13 cellular contexts compared by ENCODE assay signal in genomic region chr12:10968765-10969456, GRCh38. TPM values are rescaled to one million over a fixed set of nuclear protein-coding genes. Genes with fewer than 3 reads are reported as not detected.
DNase-seq lines count a peak whose midpoint lies in the region; ATAC-seq and TF ChIP-seq lines count a peak whose summit lies in the region.
"Had no signal": no experiment of that assay in that cellular context is flagged by ENCODE, and none has a peak within 500 bp of the region (broad histone marks: within the 10 kb centered on the region; RNA-seq: fewer than 3 reads in every experiment).

No MANE protein-coding gene starts in this region.

- no peak overlapping the region for H2AFZ ChIP-seq in Karpas-422 (ENCODE audit: low read length)

- H3K4me1 ChIP-seq in heart right ventricle: peaks cover 0 to 18% (median 0%) of the 10 kb centered on the region in 9 donors
- no peaks in the 10 kb centered on the region for H3K4me1 ChIP-seq in Karpas-422 (ENCODE audit: low read length)

- WGBS in heart right ventricle, 2 donors: 59 to 65% methylated on average over 15 of the region's 15 CpGs

- H3K36me3 Mint-ChIP-seq in immature natural killer cell (peaks cover 0 to 16% (median 7%) of the 10 kb centered on the region in 3 donors), type B pancreatic cell (peaks cover 31% of the 10 kb centered on the region)

- H3K9me3 Mint-ChIP-seq in immature natural killer cell: no peaks in the 10 kb centered on the region
- H3K9me3 Mint-ChIP-seq in type B pancreatic cell: no peaks in the 10 kb centered on the region
- H3K9me3 Mint-ChIP-seq: CD8-positive, alpha-beta T cell had no signal

- H3K4me2 ChIP-seq in Karpas-422 (ENCODE audit: low read depth, low read length, poor library complexity, severe bottlenecking): no peak overlapping the region
- H3K4me2 ChIP-seq: smooth muscle cell had no signal

- no peaks in the 10 kb centered on the region for H4K20me1 ChIP-seq in Karpas-422 (ENCODE audit: insufficient read depth, low read depth, low read length)

- H3K27ac ChIP-seq in heart right ventricle: no peak overlapping the region
- no peak overlapping the region for H3K27ac ChIP-seq in Karpas-422 (ENCODE audit: low read length)

- no peaks in the 10 kb centered on the region for H3K9me2 ChIP-seq in Karpas-422 (replicated peaks; ENCODE audit: insufficient read depth, low read length)

- H3K27me3 Mint-ChIP-seq in immature natural killer cell (ENCODE audit: low read depth in 3 of 3) (peaks cover 0 to 2% (median 0%) of the 10 kb centered on the region in 3 donors), type B pancreatic cell (no peaks in the 10 kb centered on the region)
- H3K27me3 Mint-ChIP-seq: activated naive CD8-positive, alpha-beta T cell had no signal

- no peaks in the 10 kb centered on the region for H3K4me1 Mint-ChIP-seq in immature natural killer cell
- H3K4me1 Mint-ChIP-seq in type B pancreatic cell (ENCODE audit: unreplicated experiment): no peaks in the 10 kb centered on the region

- no peak for TF ChIP-seq CTCF in astrocyte of the spinal cord (IDR thresholded peaks at IDR 0.05; ENCODE audit: low read depth, low read length)
- no peak for TF ChIP-seq CTCF in heart right ventricle (IDR thresholded peaks at IDR 0.05)
- no peak for TF ChIP-seq CTCF in type B pancreatic cell (conservative IDR thresholded peaks at IDR 0.05)

- H3K9me3 ChIP-seq in heart right ventricle (no peaks in the 10 kb centered on the region), Karpas-422 (ENCODE audit: low read length) (no peaks in the 10 kb centered on the region)

- H3K36me3 ChIP-seq in heart right ventricle (peaks cover 0 to 5% (median 0%) of the 10 kb centered on the region in 9 donors), Karpas-422 (ENCODE audit: insufficient read depth, low read length) (peaks cover 5% of the 10 kb centered on the region; the same call in 1 of the 2 replicates)

- H3K27me3 ChIP-seq in heart right ventricle: no peaks in the 10 kb centered on the region
- no peaks in the 10 kb centered on the region for H3K27me3 ChIP-seq in Karpas-422 (ENCODE audit: low read length)

- H3K27ac Mint-ChIP-seq in immature natural killer cell (no peak overlapping the region), type B pancreatic cell (no peak overlapping the region)
- H3K27ac Mint-ChIP-seq: activated naive CD8-positive, alpha-beta T cell; CD8-positive, alpha-beta T cell had no signal

- no peak overlapping the region for H3K9ac ChIP-seq in Karpas-422 (ENCODE audit: low read length)

- intact Hi-C loops in heart right ventricle (cut with DNase I): loop anchor here in 1 of 10 donors (10.0 kb wide), 1 partner anchor 206 kb away; the partner anchor contains the start of gene SMIM10L1

- ATAC-seq in heart right ventricle: peak in 6 of 8 donors; percentile 22 to 89 (median 45)
- ATAC-seq: CD8-positive, alpha-beta T cell; esophagus mucosa had no signal

- peaks cover 14% of the 10 kb centered on the region for H3K79me2 ChIP-seq in Karpas-422 (ENCODE audit: low read length)

- DNase-seq in GM03348 (ENCODE audit: low spot score) (peak; percentile 20), astrocyte of the spinal cord (ENCODE audit: low read depth, low spot score) (peak; percentile 73), heart right ventricle (peak; percentile 11 to 17), skeletal muscle cell (ENCODE audit: low read depth) (peak; percentile 57), immature natural killer cell (no peak), type B pancreatic cell (ENCODE audit: extremely low spot score, unreplicated experiment) (no peak), Karpas-422 (no peak), T-helper 1 cell (no peak)
- DNase-seq: activated CD8-positive, alpha-beta memory T cell treated with anti-CD3 and anti-CD28 coated beads for 24 hours; CD8-positive, alpha-beta T cell had no signal

- H3K4me3 Mint-ChIP-seq in immature natural killer cell (no peak overlapping the region), type B pancreatic cell (no peak overlapping the region)
- H3K4me3 Mint-ChIP-seq: activated naive CD8-positive, alpha-beta T cell; CD8-positive, alpha-beta T cell had no signal

- in situ Hi-C loops in astrocyte of the spinal cord (cut with HindIII; ENCODE audit: low sequenced_read_pairs): no loop called here

- H3K4me3 ChIP-seq in astrocyte of the spinal cord (ENCODE audit: low read depth, low read length) (no peak overlapping the region), heart right ventricle (no peak overlapping the region), skeletal muscle cell (ENCODE audit: low read depth, low read length) (no peak overlapping the region), Karpas-422 (ENCODE audit: low read length) (no peak overlapping the region)
- H3K4me3 ChIP-seq: smooth muscle cell had no signal

RNA-seq across cellular contexts. Expression of gene TAS2R50, which starts 17.8 kb away (rescaled TPM):
- under 1 TPM in 7 of 10 donors, not detected in 3; 0.24 to 0.88 (median 0.59) TPM for total RNA-seq in heart right ventricle
- not detected for polyA plus RNA-seq in heart right ventricle
- polyA plus RNA-seq in immature natural killer cell: not detected
- 0.86 and 1.8 TPM in 2 replicates for total RNA-seq in type B pancreatic cell (ENCODE audit: low replicate concordance)
- total RNA-seq in Karpas-422 (2014; rRNA removed; shearing (Covaris generic); ENCODE audit: low replicate concordance): 3.9 and 12.0 TPM in 2 replicates
- total RNA-seq: CD8-positive, alpha-beta T cell had no signal
- polyA plus RNA-seq: smooth muscle cell had no signal

RNA-seq across cellular contexts. Expression of gene TAS2R20, which starts 29.2 kb away (rescaled TPM):
- under 1 TPM; 0.26 to 0.64 (median 0.42) TPM for total RNA-seq in heart right ventricle
- polyA plus RNA-seq in heart right ventricle: under 1 TPM; 0.13 to 0.29 TPM
- polyA plus RNA-seq in immature natural killer cell: under 1 TPM in 1 of 3 donors, not detected in 2; 0.17 TPM
- total RNA-seq in type B pancreatic cell (ENCODE audit: low replicate concordance): 1.1 and 2.1 TPM in 2 replicates
- total RNA-seq in Karpas-422 (2014; rRNA removed; shearing (Covaris generic); ENCODE audit: low replicate concordance): 4.0 and 18.2 TPM in 2 replicates
- polyA plus RNA-seq: smooth muscle cell had no signal

RNA-seq across cellular contexts. Expression of gene TAS2R14, which starts 29.8 kb away (rescaled TPM):
- 1 to 10 TPM in 4 of 10 donors, under 1 TPM in 6; 0.64 to 1.6 (median 0.91) TPM for total RNA-seq in heart right ventricle
- 1 to 10 TPM in 1 of 2 donors, under 1 TPM in 1; 0.30 to 1.7 TPM for polyA plus RNA-seq in heart right ventricle
- polyA plus RNA-seq in immature natural killer cell: 1 to 10 TPM in 1 of 3 donors, under 1 TPM in 1, not detected in 1; 0.81 to 1.0 TPM
- total RNA-seq in type B pancreatic cell (ENCODE audit: low replicate concordance): 2.7 and 2.8 TPM in 2 replicates
- total RNA-seq in Karpas-422 (2014; rRNA removed; shearing (Covaris generic); ENCODE audit: low replicate concordance): 3.9 and 12.6 TPM in 2 replicates

RNA-seq across cellular contexts. Expression of gene PRH2, which starts 39.9 kb away (rescaled TPM):
- not detected for total RNA-seq in heart right ventricle
- polyA plus RNA-seq in heart right ventricle: not detected
- not detected for polyA plus RNA-seq in immature natural killer cell
- not detected in 2 replicates for total RNA-seq in type B pancreatic cell (ENCODE audit: low replicate concordance)
- total RNA-seq in Karpas-422 (2014; rRNA removed; shearing (Covaris generic); ENCODE audit: low replicate concordance): not detected in 2 replicates
- total RNA-seq: CD8-positive, alpha-beta T cell; esophagus mucosa; smooth muscle cell had no signal
- polyA plus RNA-seq: smooth muscle cell had no signal

RNA-seq across cellular contexts. Expression of gene TAS2R19, which starts 53.5 kb away (rescaled TPM):
- total RNA-seq in heart right ventricle: 1 to 10 TPM in 2 of 10 donors, under 1 TPM in 8; 0.25 to 1.2 (median 0.77) TPM
- polyA plus RNA-seq in heart right ventricle: under 1 TPM; 0.12 to 0.59 TPM
- polyA plus RNA-seq in immature natural killer cell: not detected
- 3.1 and 3.5 TPM in 2 replicates for total RNA-seq in type B pancreatic cell (ENCODE audit: low replicate concordance)
- total RNA-seq in Karpas-422 (2014; rRNA removed; shearing (Covaris generic); ENCODE audit: low replicate concordance): 3.5 and 16.4 TPM in 2 replicates

Comparison
In these comparisons a context has a peak if more than half of its experiments do, and no peak if none do; other contexts are left out.
1. DNase-seq: peak in GM03348 (single experiment), astrocyte of the spinal cord (single experiment), heart right ventricle (2 of 2) and skeletal muscle cell (single experiment); none in immature natural killer cell (0 of 3), type B pancreatic cell (single experiment), Karpas-422 (single experiment) and T-helper 1 cell (0 of 5).